ENCODE assay signal across 9 cellular contexts in genomic region chrX:41596586-41596985, GRCh38.
DNase-seq lines count a peak whose midpoint lies in the region; ATAC-seq and TF ChIP-seq lines count a peak whose summit lies in the region.
"Had no signal": no experiment of that assay in that cellular context is flagged by ENCODE, and none has a peak within 500 bp of the region (broad histone marks: within the 10 kb centered on the region; RNA-seq: fewer than 3 reads in every experiment).

No MANE protein-coding gene starts in this region.

- H3K4me1 ChIP-seq in esophagus muscularis mucosa, result peaks cover 0 to 7% (median 3%) of the 10 kb centered on the region in 4 donors
- H3K4me1 ChIP-seq: Peyer's patch had no signal

- no peak for TF ChIP-seq POLR2A in esophagus muscularis mucosa (IDR thresholded peaks at IDR 0.05; ENCODE audit: low read depth)

- H3K9me3 ChIP-seq in esophagus muscularis mucosa, result no peaks in the 10 kb centered on the region
- H3K9me3 ChIP-seq: Peyer's patch had no signal

- H3K36me3 ChIP-seq in esophagus muscularis mucosa, result no peaks in the 10 kb centered on the region
- H3K36me3 ChIP-seq: Peyer's patch had no signal

- intact Hi-C loops in esophagus muscularis mucosa (cut with DNase I), result no loop called here

- H3K4me3 ChIP-seq in GM12864 (ENCODE audit: low read depth, low read length), result no peak overlapping the region
- no peak overlapping the region for H3K4me3 ChIP-seq in esophagus muscularis mucosa
- H3K4me3 ChIP-seq: Peyer's patch had no signal

- ATAC-seq in GM19463 (IDR thresholded peaks at IDR 0.05; ENCODE audit: unreplicated experiment), result peak; percentile 99
- ATAC-seq in HG03095 (IDR thresholded peaks at IDR 0.05; ENCODE audit: unreplicated experiment), result peak; percentile 94

- DNase-seq in GM12864 (ENCODE audit: low read depth) (peak; percentile 39), astrocyte of the hippocampus (ENCODE audit: low read depth, low spot score) (peak; percentile 18), NCI-H345 (lab: John Stamatoyannopoulos, UW) (no peak), esophagus muscularis mucosa (ENCODE audit: extremely low spot score) (no peak), NCI-H1694 treated with DMSO at 0.1 percent for 48 hours (lab: John Stamatoyannopoulos, UW) (no peak), NCI-H82 (lab: John Stamatoyannopoulos, UW) (no peak)
- DNase-seq: Peyer's patch had no signal

- 86% methylated on average over 3 of the region's 3 CpGs for WGBS in esophagus muscularis mucosa

- H3K27me3 ChIP-seq in esophagus muscularis mucosa, result no peaks in the 10 kb centered on the region
- H3K27me3 ChIP-seq: Peyer's patch had no signal

- TF ChIP-seq EP300 in esophagus muscularis mucosa (IDR thresholded peaks at IDR 0.05), result no peak

- no peak overlapping the region for H3K27ac ChIP-seq in esophagus muscularis mucosa (replicated peaks in 1 of 4)
- H3K27ac ChIP-seq: Peyer's patch had no signal

- TF ChIP-seq CTCF in GM12864 (IDR thresholded peaks at IDR 0.05; ENCODE audit: low read depth, low read length, missing control alignments) (no peak), esophagus muscularis mucosa (IDR thresholded peaks at IDR 0.05) (no peak)

Comparison
In these comparisons a context has a peak if more than half of its experiments do, and no peak if none do; other contexts are left out.
1. DNase-seq: peak in GM12864 (single experiment) and astrocyte of the hippocampus (single experiment); none in NCI-H345 (single experiment), esophagus muscularis mucosa (single experiment), NCI-H1694 treated with DMSO at 0.1 percent for 48 hours (single experiment) and NCI-H82 (single experiment).